1 cellular context compared by ENCODE assay signal in genomic region chr19:40253611-40254092, GRCh38.
A peak's percentile ranks its signal among the peaks of the same experiment; 100 is the strongest.
TF ChIP-seq lines count a peak whose summit lies in the region.

No MANE protein-coding gene starts in this region.

TF ChIP-seq in HepG2, 621 proteins besides CTCF, POLR2A, EP300 and RAD21 (continued from another document):
- TF ChIP-seq CREM (IDR thresholded peaks at IDR 0.05) (peak; percentile 30; the same call in 1 of the 2 replicates), CREM (CRISPR knock-in tag; IDR thresholded peaks at IDR 0.05) (no peak), ZBTB49 (CRISPR knock-in tag; IDR thresholded peaks at IDR 0.05; ENCODE audit: borderline replicate concordance) (no peak), FOXK2 (IDR thresholded peaks at IDR 0.05) (peak; percentile 69), MIXL1 (CRISPR knock-in tag; IDR thresholded peaks at IDR 0.05) (peak; percentile 52; the same call in 1 of the 2 replicates), MNT (IDR thresholded peaks at IDR 0.05) (peak; percentile 48; the same call in 1 of the 2 replicates), KMT2A (CRISPR knock-in tag; IDR thresholded peaks at IDR 0.05) (no peak), ZNF362 (CRISPR knock-in tag; IDR thresholded peaks at IDR 0.05; ENCODE audit: borderline replicate concordance) (peak; percentile 98)
TF ChIP-seq in HepG2: peak in this region for 37.
